Comparison of ENCODE assay signal across 17 cellular contexts in genomic region chr12:124434951-124435805, GRCh38.
DNase-seq lines count a peak whose midpoint lies in the region; ATAC-seq, FAIRE-seq and TF ChIP-seq lines count a peak whose summit lies in the region.
"Had no signal": no experiment of that assay in that cellular context is flagged by ENCODE, and none has a peak within 500 bp of the region (broad histone marks: within the 10 kb centered on the region; RNA-seq: fewer than 3 reads in every experiment).

No MANE protein-coding gene starts in this region.

- no peak overlapping the region for H3K4me2 ChIP-seq in astrocyte (ENCODE audit: low read length)
- H3K4me2 ChIP-seq: KMS-11 had no signal

- H3K27ac ChIP-seq in cardiac muscle cell (peak overlapping the region; percentile 69), heart left ventricle (peak overlapping the region in 1 of 12 donors; percentile 61), astrocyte (ENCODE audit: low read depth, low read length) (no peak overlapping the region), layer of hippocampus (ENCODE audit: low read depth, low read length) (peak overlapping the region; percentile 27), stomach (no peak overlapping the region)
- H3K27ac ChIP-seq: epithelial cell of prostate, KMS-11 had no signal

- WGBS in heart left ventricle, 4 donors: 79 to 84% (median 81%) methylated on average over 14 to 17 of the region's 17 CpGs
- 73 to 79% (median 74%) methylated on average over 15 to 17 of the region's 17 CpGs for WGBS in stomach, 5 donors

- no peak overlapping the region for H2AFZ ChIP-seq in astrocyte (ENCODE audit: low read depth, low read length)

- TF ChIP-seq CTCF in cardiac muscle cell (IDR thresholded peaks at IDR 0.05; ENCODE audit: low read depth, low read length) (no peak), heart left ventricle (IDR thresholded peaks at IDR 0.05) (no peak), astrocyte (IDR thresholded peaks at IDR 0.05; ENCODE audit: insufficient read depth, low read depth, low read length) (no peak), type B pancreatic cell (conservative IDR thresholded peaks at IDR 0.05) (no peak), stomach (IDR thresholded peaks at IDR 0.05) (no peak)

- no peaks in the 10 kb centered on the region for H3K9me3 ChIP-seq in cardiac muscle cell (ENCODE audit: low read depth)
- H3K9me3 ChIP-seq in heart left ventricle: no peaks in the 10 kb centered on the region
- no peaks in the 10 kb centered on the region for H3K9me3 ChIP-seq in astrocyte (ENCODE audit: insufficient read depth, low read depth, low read length)
- no peaks in the 10 kb centered on the region for H3K9me3 ChIP-seq in stomach

- H3K4me3 ChIP-seq in cardiac muscle cell (no peak overlapping the region), heart left ventricle (no peak overlapping the region), astrocyte (ENCODE audit: insufficient read depth, low read depth, low read length) (no peak overlapping the region), stomach (no peak overlapping the region)
- H3K4me3 ChIP-seq: skin epidermis had no signal

- no peak for FAIRE-seq in astrocyte (lab: Jason Lieb, UNC)
- FAIRE-seq: islet of Langerhans had no signal

- intact Hi-C loops in heart left ventricle (cut with DNase I): no loop called here
- intact Hi-C loops in stomach (cut with DNase I; ENCODE audit: low total_unique reads): no loop called here

- H4K20me1 ChIP-seq in astrocyte (ENCODE audit: insufficient read depth, low read length): peaks cover 59% of the 10 kb centered on the region

- H3K9ac ChIP-seq in astrocyte (ENCODE audit: low read length): no peak overlapping the region
- H3K9ac ChIP-seq: KMS-11 had no signal

- no peak overlapping the region for H3K27ac Mint-ChIP-seq in astrocyte (ENCODE audit: unreplicated experiment)
- peak overlapping the region; percentile 65 for H3K27ac Mint-ChIP-seq in type B pancreatic cell
- H3K27ac Mint-ChIP-seq: stimulated activated effector memory CD8-positive, alpha-beta T cell treated with anti-CD3 and anti-CD28 coated beads, Interleukin-12 subunit alpha, Interleukin-12 subunit beta, amount 100 ng/mL, for 72 hours had no signal

- H3K9me3 Mint-ChIP-seq in astrocyte (ENCODE audit: unreplicated experiment) (no peaks in the 10 kb centered on the region), type B pancreatic cell (no peaks in the 10 kb centered on the region)
- H3K9me3 Mint-ChIP-seq: stimulated activated effector memory CD8-positive, alpha-beta T cell treated with anti-CD3 and anti-CD28 coated beads, Interleukin-12 subunit alpha, Interleukin-12 subunit beta, amount 100 ng/mL, for 72 hours had no signal

- H3K79me2 ChIP-seq in astrocyte (ENCODE audit: insufficient read depth, low read length): peaks cover 22% of the 10 kb centered on the region

- peaks cover 17% of the 10 kb centered on the region for H3K4me1 Mint-ChIP-seq in astrocyte (ENCODE audit: low read depth, unreplicated experiment)
- H3K4me1 Mint-ChIP-seq in type B pancreatic cell (ENCODE audit: unreplicated experiment): peaks cover 11% of the 10 kb centered on the region

- ATAC-seq in heart left ventricle: no peak
- ATAC-seq in GM21515 (IDR thresholded peaks at IDR 0.05; ENCODE audit: unreplicated experiment): no peak
- ATAC-seq: Right ventricle myocardium inferior; stimulated activated effector memory CD8-positive, alpha-beta T cell treated with anti-CD3 and anti-CD28 coated beads, Interleukin-12 subunit alpha, Interleukin-12 subunit beta, amount 100 ng/mL, for 72 hours had no signal

- H3K36me3 Mint-ChIP-seq in astrocyte (ENCODE audit: low read depth, unreplicated experiment) (peaks cover 7% of the 10 kb centered on the region), type B pancreatic cell (peaks cover 9% of the 10 kb centered on the region)

- DNase-seq in cardiac muscle cell (ENCODE audit: low read depth in 1 of 2, low spot score in 1 of 2) (no peak), heart left ventricle (no peak), astrocyte (ENCODE audit: low read depth) (no peak), type B pancreatic cell (ENCODE audit: extremely low spot score, unreplicated experiment) (no peak), NCI-H748 (lab: John Stamatoyannopoulos, UW; ENCODE audit: unreplicated experiment) (no peak), stomach (no peak)
- DNase-seq: activated CD4-positive, alpha-beta T cell treated with anti-CD3 and anti-CD28 coated beads for 48 hours; Calu3; NK-92 treated with Interleukin-12 subunit alpha and Interleukin-12 subunit beta, amount 100 ng/mL, for 24 hours had no signal

- TF ChIP-seq EP300 in stomach (IDR thresholded peaks at IDR 0.05): no peak

- H3K36me3 ChIP-seq in cardiac muscle cell (peaks cover under 1% of the 10 kb centered on the region), heart left ventricle (peaks cover 0 to 42% (median 21%) of the 10 kb centered on the region in 9 donors), astrocyte (ENCODE audit: insufficient read depth, low read length) (peaks cover 3% of the 10 kb centered on the region), stomach (peaks cover 3 to 62% (median 54%) of the 10 kb centered on the region in 4 donors)

- H3K27me3 ChIP-seq in cardiac muscle cell (no peaks in the 10 kb centered on the region), heart left ventricle (no peaks in the 10 kb centered on the region), astrocyte (ENCODE audit: insufficient read depth, low read length) (no peaks in the 10 kb centered on the region), layer of hippocampus (ENCODE audit: control insufficient read depth, insufficient read depth, low read length) (no peaks in the 10 kb centered on the region), stomach (no peaks in the 10 kb centered on the region)

- no peaks in the 10 kb centered on the region for H3K4me1 ChIP-seq in cardiac muscle cell (ENCODE audit: low read depth)
- H3K4me1 ChIP-seq in heart left ventricle: peaks cover 0 to 51% (median 31%) of the 10 kb centered on the region in 12 donors
- peaks cover 13% of the 10 kb centered on the region for H3K4me1 ChIP-seq in astrocyte (ENCODE audit: insufficient read depth, low read length)
- H3K4me1 ChIP-seq in stomach: peaks cover 2 to 32% (median 14%) of the 10 kb centered on the region in 4 donors

- H3K27me3 Mint-ChIP-seq in astrocyte (ENCODE audit: low read depth, unreplicated experiment) (no peaks in the 10 kb centered on the region), type B pancreatic cell (no peaks in the 10 kb centered on the region)

- TF ChIP-seq POLR2A in heart left ventricle (IDR thresholded peaks at IDR 0.05) (no peak), stomach (IDR thresholded peaks at IDR 0.05) (no peak)

- H3K4me3 Mint-ChIP-seq in astrocyte (ENCODE audit: unreplicated experiment) (peak overlapping the region; percentile 34), type B pancreatic cell (no peak overlapping the region)
- H3K4me3 Mint-ChIP-seq: stimulated activated effector memory CD8-positive, alpha-beta T cell treated with anti-CD3 and anti-CD28 coated beads, Interleukin-12 subunit alpha, Interleukin-12 subunit beta, amount 100 ng/mL, for 72 hours had no signal

Comparison
In these comparisons a context has a peak if more than half of its experiments do, and no peak if none do; other contexts are left out.
1. H3K27ac ChIP-seq: peak in cardiac muscle cell (single experiment) and layer of hippocampus (single experiment); none in astrocyte (single experiment) and stomach (0 of 5).